ENCODE assay signal across 8 cellular contexts in genomic region chr9:136543830-136544548, GRCh38. TPM values are rescaled to one million over a fixed set of nuclear protein-coding genes. Genes with fewer than 3 reads are reported as not detected.
DNase-seq lines count a peak whose midpoint lies in the region; ATAC-seq and TF ChIP-seq lines count a peak whose summit lies in the region.

No MANE protein-coding gene starts in this region.

- no peaks in the 10 kb centered on the region for H3K27me3 Mint-ChIP-seq in activated CD8-positive, alpha-beta memory T cell treated with anti-CD3 and anti-CD28 coated beads, Interleukin-2, amount 10 ng/mL, durations not matched to agents 7 days and 5 days

- no peaks in the 10 kb centered on the region for H3K9me3 ChIP-seq in thyroid gland

- peak overlapping the region; percentile 88 for H3K4me3 Mint-ChIP-seq in activated CD8-positive, alpha-beta memory T cell treated with anti-CD3 and anti-CD28 coated beads, Interleukin-2, amount 10 ng/mL, durations not matched to agents 7 days and 5 days

- TF ChIP-seq POLR2A in thyroid gland (IDR thresholded peaks at IDR 0.05) = no peak

- H3K4me1 ChIP-seq in thyroid gland = peaks cover 15 to 48% of the 10 kb centered on the region in 2 donors

- 63 to 68% methylated on average over 19 to 27 of the region's 31 CpGs for WGBS in thyroid gland, 2 donors

- CTCF ChIA-PET in activated CD8-positive, alpha-beta memory T cell treated with anti-CD3 and anti-CD28 coated beads, Interleukin-2, amount 10 ng/mL, durations not matched to agents 7 days and 5 days (lab: Charles Lee) = interaction anchor here (1.5 kb wide), 1 partner anchor 10 kb away, joined by 7 read pairs; no protein-coding TSS in a partner anchor

- peak overlapping the region in 1 of 3 donors; percentile 90 for H3K4me3 ChIP-seq in thyroid gland (replicated peaks in 1 of 3)

- H3K36me3 ChIP-seq in thyroid gland = no peaks in the 10 kb centered on the region

- peak overlapping the region; percentile 96 for H3K27ac ChIP-seq in caudate nucleus (ENCODE audit: low read depth, low read length)
- H3K27ac ChIP-seq in thyroid gland = peak overlapping the region in 2 of 3 donors; percentile 86 to 88

- no peak overlapping the region for H3K27ac Mint-ChIP-seq in activated CD8-positive, alpha-beta memory T cell treated with anti-CD3 and anti-CD28 coated beads, Interleukin-2, amount 10 ng/mL, durations not matched to agents 7 days and 5 days

- intact Hi-C loops in thyroid gland (cut with DNase I) = no loop called here

- ATAC-seq in activated CD8-positive, alpha-beta memory T cell treated with anti-CD3 and anti-CD28 coated beads, Interleukin-2, amount 10 ng/mL, durations not matched to agents 7 days and 5 days = no peak
- ATAC-seq in HG02970 (IDR thresholded peaks at IDR 0.05; ENCODE audit: low FRiP score, unreplicated experiment) = no peak

- no peaks in the 10 kb centered on the region for H3K9me3 Mint-ChIP-seq in activated CD8-positive, alpha-beta memory T cell treated with anti-CD3 and anti-CD28 coated beads, Interleukin-2, amount 10 ng/mL, durations not matched to agents 7 days and 5 days (ENCODE audit: low read depth)

- H3K4me1 Mint-ChIP-seq in activated CD8-positive, alpha-beta memory T cell treated with anti-CD3 and anti-CD28 coated beads, Interleukin-2, amount 10 ng/mL, durations not matched to agents 7 days and 5 days = peaks cover 50% of the 10 kb centered on the region

- no peak for TF ChIP-seq CTCF in thyroid gland (IDR thresholded peaks at IDR 0.05)

- H3K27me3 ChIP-seq in thyroid gland = no peaks in the 10 kb centered on the region

- no peak for DNase-seq in activated CD8-positive, alpha-beta memory T cell treated with anti-CD3 and anti-CD28 coated beads, Interleukin-2, amount 10 ng/mL, durations not matched to agents 7 days and 5 days
- DNase-seq in activated CD8-positive, alpha-beta memory T cell treated with anti-CD3 and anti-CD28 coated beads, Interleukin-2, amount 50 U/mL, for 48 hours = no peak
- DNase-seq in caudate nucleus (lab: John Stamatoyannopoulos, UW) = peak in 59 of 61 donors; percentile 40 to 94 (median 82)
- DNase-seq in medulla oblongata (ENCODE audit: extremely low spot score) = peak; percentile 94
- DNase-seq in thyroid gland = no peak
- DNase-seq in NCI-H226 = no peak
- no peak for DNase-seq in H4 (ENCODE audit: low spot score)

- peaks cover 12% of the 10 kb centered on the region for H3K36me3 Mint-ChIP-seq in activated CD8-positive, alpha-beta memory T cell treated with anti-CD3 and anti-CD28 coated beads, Interleukin-2, amount 10 ng/mL, durations not matched to agents 7 days and 5 days

RNA-seq across cellular contexts. Expression of gene NOTCH1, which starts 1.9 kb away (rescaled TPM):
- 10 to 100 TPM; 67.3 to 73.5 TPM for total RNA-seq in activated CD8-positive, alpha-beta memory T cell treated with anti-CD3 and anti-CD28 coated beads, Interleukin-2, amount 10 ng/mL, durations not matched to agents 7 days and 5 days
- 10 to 100 TPM; 19.6 to 35.4 (median 23.2) TPM for total RNA-seq in thyroid gland
- total RNA-seq in H4 (2014; rRNA removed; shearing (Covaris generic)) = 2.4 and 3.2 TPM in 2 replicates

Comparison
In these comparisons a context has a peak if more than half of its experiments do, and no peak if none do; other contexts are left out.
1. DNase-seq: peak in caudate nucleus (59 of 61) and medulla oblongata (single experiment); none in activated CD8-positive, alpha-beta memory T cell treated with anti-CD3 and anti-CD28 coated beads, Interleukin-2, amount 10 ng/mL, durations not matched to agents 7 days and 5 days (single experiment), activated CD8-positive, alpha-beta memory T cell treated with anti-CD3 and anti-CD28 coated beads, Interleukin-2, amount 50 U/mL, for 48 hours (single experiment), thyroid gland (0 of 2), NCI-H226 (single experiment) and H4 (single experiment).